ENCODE assay signal across 8 cellular contexts in genomic region chr15:31325432-31325975, GRCh38. TPM values are rescaled to one million over a fixed set of nuclear protein-coding genes. Genes with fewer than 3 reads are reported as not detected.
DNase-seq lines count a peak whose midpoint lies in the region; ATAC-seq and TF ChIP-seq lines count a peak whose summit lies in the region.

No MANE protein-coding gene starts in this region.

- no peaks in the 10 kb centered on the region for H3K27me3 ChIP-seq in CD4-positive, CD25-positive, alpha-beta regulatory T cell (ENCODE audit: control insufficient read depth, insufficient read depth, low read length)
- H3K27me3 ChIP-seq in foreskin keratinocyte = peaks cover under 1% of the 10 kb centered on the region
- H3K27me3 ChIP-seq in neuron (ENCODE audit: insufficient read depth, low read length) = no peaks in the 10 kb centered on the region

- H3K9me3 Mint-ChIP-seq in CD4-positive, CD25-positive, alpha-beta regulatory T cell = peaks cover 0 to 3% (median 0%) of the 10 kb centered on the region in 7 donors
- H3K9me3 Mint-ChIP-seq in activated T-helper 17 cell treated with anti-CD3 and anti-CD28 coated beads, Interleukin-2, amount 50 U/mL, for 72 hours = peaks cover 3% of the 10 kb centered on the region

- H3K9me3 ChIP-seq in CD4-positive, CD25-positive, alpha-beta regulatory T cell (ENCODE audit: control insufficient read depth in 2 of 2, low read length in 2 of 2) = no peaks in the 10 kb centered on the region
- peaks cover 5% of the 10 kb centered on the region for H3K9me3 ChIP-seq in neuron (ENCODE audit: low read length)

- peak in 2 of 3 donors; percentile 63 to 77 for DNase-seq in CD4-positive, CD25-positive, alpha-beta regulatory T cell
- peak; percentile 81 for DNase-seq in NB4 (ENCODE audit: low read depth)
- peak in 1 of 2 donors; percentile 20 for DNase-seq in foreskin keratinocyte
- DNase-seq in ureter (ENCODE audit: low spot score) = peak; percentile 84

- peaks cover 30% of the 10 kb centered on the region for H3K4me1 ChIP-seq in CD4-positive, CD25-positive, alpha-beta regulatory T cell (ENCODE audit: control insufficient read depth, insufficient read depth, low read length, poor library complexity, severe bottlenecking)
- H3K4me1 ChIP-seq in foreskin keratinocyte (no peaks in the 10 kb centered on the region), neuron (ENCODE audit: insufficient read depth, low read length) (peaks cover 21% of the 10 kb centered on the region)

- H3K4me1 Mint-ChIP-seq in CD4-positive, CD25-positive, alpha-beta regulatory T cell = peaks cover 9 to 35% (median 25%) of the 10 kb centered on the region in 4 donors
- peaks cover 9% of the 10 kb centered on the region for H3K4me1 Mint-ChIP-seq in activated T-helper 17 cell treated with anti-CD3 and anti-CD28 coated beads, Interleukin-2, amount 50 U/mL, for 72 hours

- peak overlapping the region; percentile 79 for H3K4me3 ChIP-seq in CD4-positive, CD25-positive, alpha-beta regulatory T cell (ENCODE audit: low read depth, low read length)
- peak overlapping the region; percentile 69 for H3K4me3 ChIP-seq in NB4 (ENCODE audit: low read depth, low read length)
- H3K4me3 ChIP-seq in neuron (ENCODE audit: low read length) = peak overlapping the region; percentile 72

- peaks cover 3% of the 10 kb centered on the region for H3K36me3 ChIP-seq in CD4-positive, CD25-positive, alpha-beta regulatory T cell (ENCODE audit: control insufficient read depth, insufficient read depth, low read length)
- no peaks in the 10 kb centered on the region for H3K36me3 ChIP-seq in neuron (ENCODE audit: insufficient read depth, low read length)

- H3K36me3 Mint-ChIP-seq in CD4-positive, CD25-positive, alpha-beta regulatory T cell = peaks cover 12% of the 10 kb centered on the region
- peaks cover 24% of the 10 kb centered on the region for H3K36me3 Mint-ChIP-seq in activated T-helper 17 cell treated with anti-CD3 and anti-CD28 coated beads, Interleukin-2, amount 50 U/mL, for 72 hours (ENCODE audit: low read depth)

- TF ChIP-seq CTCF in NB4 (IDR thresholded peaks at IDR 0.05; ENCODE audit: low read depth, low read length) (no peak), foreskin keratinocyte (conservative IDR thresholded peaks at IDR 0.05) (no peak)

- H3K27ac Mint-ChIP-seq in CD4-positive, CD25-positive, alpha-beta regulatory T cell = peak overlapping the region; percentile 90 to 97 (median 93)
- H3K27ac Mint-ChIP-seq in activated T-helper 17 cell treated with anti-CD3 and anti-CD28 coated beads, Interleukin-2, amount 50 U/mL, for 72 hours = peak overlapping the region; percentile 78

- peak overlapping the region; percentile 78 for H2AFZ ChIP-seq in neuron (ENCODE audit: low read depth, low read length)

- peak overlapping the region; percentile 90 to 97 (median 94) for H3K4me3 Mint-ChIP-seq in CD4-positive, CD25-positive, alpha-beta regulatory T cell
- H3K4me3 Mint-ChIP-seq in activated T-helper 17 cell treated with anti-CD3 and anti-CD28 coated beads, Interleukin-2, amount 50 U/mL, for 72 hours = peak overlapping the region; percentile 77

- no peak for TF ChIP-seq POLR2A in NB4 (IDR thresholded peaks at IDR 0.05; ENCODE audit: extremely low read depth, insufficient read length)

- ATAC-seq in CD4-positive, CD25-positive, alpha-beta regulatory T cell (ENCODE audit: low read depth in 2 of 2) = no peak
- ATAC-seq in GM21576 (IDR thresholded peaks at IDR 0.05; ENCODE audit: unreplicated experiment) = peak; percentile 3
- ATAC-seq in activated T-helper 17 cell treated with anti-CD3 and anti-CD28 coated beads, Interleukin-2, amount 50 U/mL, for 72 hours (replicated peaks) = no peak
- no peak for ATAC-seq in foreskin keratinocyte
- ATAC-seq in GM21529 (IDR thresholded peaks at IDR 0.05; ENCODE audit: unreplicated experiment) = no peak

- peak overlapping the region; percentile 99 for H3K27ac ChIP-seq in CD4-positive, CD25-positive, alpha-beta regulatory T cell (ENCODE audit: insufficient read depth, low read length, poor library complexity, severe bottlenecking)
- H3K27ac ChIP-seq in foreskin keratinocyte = peak overlapping the region; percentile 97

- peaks cover 6% of the 10 kb centered on the region for H3K27me3 Mint-ChIP-seq in CD4-positive, CD25-positive, alpha-beta regulatory T cell
- no peaks in the 10 kb centered on the region for H3K27me3 Mint-ChIP-seq in activated T-helper 17 cell treated with anti-CD3 and anti-CD28 coated beads, Interleukin-2, amount 50 U/mL, for 72 hours

RNA-seq across cellular contexts. Expression of gene KLF13, which starts 1.1 kb away (rescaled TPM):
- 227 TPM for total RNA-seq in CD4-positive, CD25-positive, alpha-beta regulatory T cell
- 10 to 100 TPM; 36.3 to 52.1 (median 47.7) TPM for polyA plus RNA-seq in CD4-positive, CD25-positive, alpha-beta regulatory T cell
- 100 to 1,000 TPM; 101 to 119 TPM for total RNA-seq in activated T-helper 17 cell treated with anti-CD3 and anti-CD28 coated beads, Interleukin-2, amount 50 U/mL, for 72 hours
- 57.9 and 58.1 TPM in 2 replicates for total RNA-seq in foreskin keratinocyte
- 54.9 and 55.8 TPM in 2 replicates for polyA plus RNA-seq in foreskin keratinocyte
- 77.5 TPM for total RNA-seq in ureter
